In genomic region chr16:80752563-80752962, GRCh38 we compare ENCODE assay signal across 25 cellular contexts.
"Had no signal": no experiment of that assay in that cellular context is flagged by ENCODE, and none has a peak within 500 bp of the region (broad histone marks: within the 10 kb centered on the region; RNA-seq: fewer than 3 reads in every experiment).

No MANE protein-coding gene starts in this region.

- ATAC-seq: activated CD4-positive, CD25-positive, alpha-beta regulatory T cell treated with anti-CD3 and anti-CD28 coated beads, Interleukin-2, amount 50 U/mL, for 24 hours; activated CD8-positive, alpha-beta memory T cell treated with anti-CD3 and anti-CD28 coated beads, Interleukin-2, amount 10 ng/mL, durations not matched to agents 7 days and 5 days; activated naive CD4-positive, alpha-beta T cell treated with anti-CD3 and anti-CD28 coated beads, Interleukin-2, amount 50 U/mL, for 72 hours; natural killer cell treated with Interleukin-12 subunit alpha and Interleukin-12 subunit beta and Interleukin-15 and Interleukin-18, amount 100 ng/mL, for 72 hours; right cardiac atrium had no signal

- H3K4me3 Mint-ChIP-seq: activated CD4-positive, alpha-beta memory T cell treated with anti-CD3 and anti-CD28 coated beads, Interleukin-2, amount 10 ng/mL, durations not matched to agents 7 days and 5 days; activated CD8-positive, alpha-beta memory T cell treated with anti-CD3 and anti-CD28 coated beads, Interleukin-2, amount 10 ng/mL, durations not matched to agents 7 days and 5 days; dendritic cell treated with granulocyte-macrophage colony-stimulating factor and Interleukin-4, amounts not matched to agents 40 ng/mL and 50 ng/mL, for 4 days; natural killer cell treated with Interleukin-12 subunit alpha and Interleukin-12 subunit beta and Interleukin-15 and Interleukin-18, amount 100 ng/mL, for 72 hours; T-helper 1 cell treated with Interleukin-12 subunit alpha and Interleukin-12 subunit beta and Interleukin-4 antibody, amounts not matched to agents 30 μg/mL and 1 μg/mL, for 36 hours had no signal

- H3K36me3 Mint-ChIP-seq: activated naive CD4-positive, alpha-beta T cell treated with anti-CD3 and anti-CD28 coated beads, Interleukin-2, amount 50 U/mL, for 72 hours had no signal

- DNase-seq: activated CD4-positive, alpha-beta memory T cell treated with anti-CD3 and anti-CD28 coated beads, Interleukin-2, amount 10 ng/mL, durations not matched to agents 7 days and 5 days; activated CD4-positive, alpha-beta T cell treated with anti-CD3 and anti-CD28 coated beads for 48 hours; activated CD8-positive, alpha-beta memory T cell treated with anti-CD3 and anti-CD28 coated beads, Interleukin-2, amount 10 ng/mL, durations not matched to agents 7 days and 5 days; activated naive CD4-positive, alpha-beta T cell; activated T-cell treated with anti-CD3 and anti-CD28 coated beads, Interleukin-2, amount 50 U/mL, for 48 hours; central memory CD4-positive, alpha-beta T cell; effector CD4-positive, alpha-beta T cell; foreskin melanocyte; left ventricle myocardium inferior; mesendoderm; right cardiac atrium; stimulated activated CD4-positive, alpha-beta T cell treated with anti-CD3 and anti-CD28 coated beads, Interleukin-15, amount 100 ng/mL, for 24 hours; stimulated activated CD4-positive, alpha-beta T cell treated with anti-CD3 and anti-CD28 coated beads, Interleukin-2, amount 100 ng/mL, for 24 hours; stimulated activated naive CD4-positive, alpha-beta T cell; T-helper 9 cell; testis; transverse colon had no signal

- H3K9me3 Mint-ChIP-seq: activated CD4-positive, alpha-beta memory T cell treated with anti-CD3 and anti-CD28 coated beads, Interleukin-2, amount 10 ng/mL, durations not matched to agents 7 days and 5 days; dendritic cell treated with granulocyte-macrophage colony-stimulating factor and Interleukin-4, amounts not matched to agents 40 ng/mL and 50 ng/mL, for 4 days; natural killer cell treated with Interleukin-12 subunit alpha and Interleukin-12 subunit beta and Interleukin-15 and Interleukin-18, amount 100 ng/mL, for 72 hours; T-helper 1 cell treated with Interleukin-12 subunit alpha and Interleukin-12 subunit beta and Interleukin-4 antibody, amounts not matched to agents 30 μg/mL and 1 μg/mL, for 36 hours had no signal

- H3K27me3 Mint-ChIP-seq: activated CD4-positive, alpha-beta memory T cell treated with anti-CD3 and anti-CD28 coated beads, Interleukin-2, amount 10 ng/mL, durations not matched to agents 7 days and 5 days; activated CD8-positive, alpha-beta memory T cell treated with anti-CD3 and anti-CD28 coated beads, Interleukin-2, amount 10 ng/mL, durations not matched to agents 7 days and 5 days; dendritic cell treated with granulocyte-macrophage colony-stimulating factor and Interleukin-4, amounts not matched to agents 40 ng/mL and 50 ng/mL, for 4 days had no signal

- H3K4me3 ChIP-seq: breast epithelium, esophagus muscularis mucosa, left ventricle myocardium inferior, lung, testis, transverse colon had no signal

- H3K27ac Mint-ChIP-seq: activated CD4-positive, alpha-beta memory T cell treated with anti-CD3 and anti-CD28 coated beads, Interleukin-2, amount 10 ng/mL, durations not matched to agents 7 days and 5 days; activated CD8-positive, alpha-beta memory T cell treated with anti-CD3 and anti-CD28 coated beads, Interleukin-2, amount 10 ng/mL, durations not matched to agents 7 days and 5 days; dendritic cell treated with granulocyte-macrophage colony-stimulating factor and Interleukin-4, amounts not matched to agents 40 ng/mL and 50 ng/mL, for 4 days; natural killer cell treated with Interleukin-12 subunit alpha and Interleukin-12 subunit beta and Interleukin-15 and Interleukin-18, amount 100 ng/mL, for 72 hours; T-helper 1 cell treated with Interleukin-12 subunit alpha and Interleukin-12 subunit beta and Interleukin-4 antibody, amounts not matched to agents 30 μg/mL and 1 μg/mL, for 36 hours had no signal
